8 cellular contexts compared by ENCODE assay signal in genomic region chr3:16264174-16264707, GRCh38. TPM values are rescaled to one million over a fixed set of nuclear protein-coding genes. Genes with fewer than 3 reads are reported as not detected.
A peak's percentile ranks its signal among the peaks of the same experiment; 100 is the strongest.
DNase-seq lines count a peak whose midpoint lies in the region; ATAC-seq and TF ChIP-seq lines count a peak whose summit lies in the region.

No MANE protein-coding gene starts in this region.

- peaks cover 32 to 65% (median 43%) of the 10 kb centered on the region in 10 experiments for H3K4me1 ChIP-seq in BLaER1 treated with 17β-estradiol and CSF1 and Interleukin-3, amounts not matched to agents 10 nM and 100 nM
- H3K4me1 ChIP-seq in HCT116 (ENCODE audit: control insufficient read depth in 1 of 2, insufficient read depth in 2 of 2, low read length in 2 of 2): peaks cover 6 to 8% of the 10 kb centered on the region in 2 experiments; a peak in 3 of 4 replicates
- H3K4me1 ChIP-seq in right cardiac atrium (ENCODE audit: control insufficient read depth, insufficient read depth, low read length): peaks cover 3% of the 10 kb centered on the region

- H3K36me3 Mint-ChIP-seq in stimulated activated naive B cell treated with anti-CD40 and anti-IgM and Interleukin-4, amounts not matched to agents 10 μg/mL and 1 μg/mL and 100 μg/mL, for 72 hours: peaks cover 9 to 13% of the 10 kb centered on the region in 2 donors

- no peaks in the 10 kb centered on the region for H3K9me3 ChIP-seq in BLaER1 treated with 17β-estradiol and CSF1 and Interleukin-3, amounts not matched to agents 10 nM and 100 nM (replicated peaks in 1 of 11)
- H3K9me3 ChIP-seq in HCT116 (ENCODE audit: control insufficient read depth in 1 of 2, insufficient read depth in 1 of 2, low read depth in 1 of 2, low read length in 2 of 2) (no peaks in the 10 kb centered on the region), right cardiac atrium (ENCODE audit: control insufficient read depth, low read length) (no peaks in the 10 kb centered on the region)

- RAD21 ChIA-PET in HCT116 (lab: Charles Lee; ENCODE audit: low non-redundant PET in 1 of 2, low total read pairs in 2 of 2, uncharacterized antibody in 2 of 2, unreplicated experiment in 2 of 2): no interaction called here

- no peaks in the 10 kb centered on the region for H3K9me2 ChIP-seq in HCT116 (ENCODE audit: insufficient read depth)

- H3K27ac ChIP-seq in BLaER1 treated with 17β-estradiol and CSF1 and Interleukin-3, amounts not matched to agents 10 nM and 100 nM: peak overlapping the region; percentile 63 to 90 (median 77)
- H3K27ac ChIP-seq in HCT116 (ENCODE audit: low read depth, low read length): peak overlapping the region; percentile 51
- peak overlapping the region; percentile 85 for H3K27ac ChIP-seq in VCaP
- peak overlapping the region; percentile 63 for H3K27ac ChIP-seq in right cardiac atrium (ENCODE audit: low read length)

- intact Hi-C loops in HCT116 (cut with micrococcal nuclease): no loop called here
- intact Hi-C loops in right cardiac atrium (cut with DNase I): no loop called here
- intact Hi-C loops in left colon (cut with DNase I, micrococcal nuclease): no loop called here

- TSS peak; percentile 77 for BruUV-seq in HCT116 (replicated peaks; lab: Mats Ljungman, UMichigan)

- H3K4me3 Mint-ChIP-seq in stimulated activated naive B cell treated with anti-CD40 and anti-IgM and Interleukin-4, amounts not matched to agents 10 μg/mL and 1 μg/mL and 100 μg/mL, for 72 hours: peak overlapping the region; percentile 96 to 97

- peaks cover 73% of the 10 kb centered on the region for H3K79me2 ChIP-seq in HCT116 (ENCODE audit: insufficient read depth, low read length)

- TF ChIP-seq POLR2A in HCT116 (IDR thresholded peaks at IDR 0.05; ENCODE audit: borderline replicate concordance, extremely low read depth, insufficient read depth, insufficient read length): no peak

- peaks cover 15 to 31% (median 23%) of the 10 kb centered on the region in 11 experiments; a peak in 21 of 22 replicates for H3K36me3 ChIP-seq in BLaER1 treated with 17β-estradiol and CSF1 and Interleukin-3, amounts not matched to agents 10 nM and 100 nM
- H3K36me3 ChIP-seq in HCT116 (ENCODE audit: control insufficient read depth in 1 of 2, insufficient read depth in 2 of 2, low read length in 2 of 2): peaks cover 3 to 16% of the 10 kb centered on the region in 2 experiments

- WGBS in right cardiac atrium: under 1% methylated on average over 21 of the region's 21 CpGs

- no peak for DNase-seq in HCT116 (ENCODE audit: low read depth, low spot score)
- no peak for DNase-seq in right cardiac atrium
- no peak for DNase-seq in stimulated activated naive B cell treated with anti-CD40 and anti-IgM and Interleukin-4, amounts not matched to agents 10 μg/mL and 1 μg/mL and 100 μg/mL, for 72 hours
- no peak for DNase-seq in left colon
- DNase-seq in NCI-H82 treated with DMSO at 0.1 percent for 48 hours (lab: John Stamatoyannopoulos, UW; ENCODE audit: unreplicated experiment): no peak

- CTCF ChIA-PET in HCT116 (lab: Charles Lee): interaction anchor here (0.8 to 1.0 kb wide), 2 partner anchors 9 to 215 kb away, joined by 3 to 4 read pairs; no protein-coding TSS in a partner anchor

- ATAC-seq in HCT116: no peak
- no peak for ATAC-seq in right cardiac atrium
- peak in 1 of 2 donors; percentile 1 for ATAC-seq in stimulated activated naive B cell treated with anti-CD40 and anti-IgM and Interleukin-4, amounts not matched to agents 10 μg/mL and 1 μg/mL and 100 μg/mL, for 72 hours (replicated peaks)
- no peak for ATAC-seq in left colon
- ATAC-seq in HG03378 (IDR thresholded peaks at IDR 0.05; ENCODE audit: unreplicated experiment): no peak

- TF ChIP-seq CTCF in HCT116 (IDR thresholded peaks at IDR 0.05 in 2 of 3, conservative IDR thresholded peaks at IDR 0.05 in 1 of 3; ENCODE audit: borderline replicate concordance in 1 of 3, insufficient read depth in 1 of 3, low read depth in 2 of 3, low read length in 2 of 3): no peak
- TF ChIP-seq CTCF in VCaP (conservative IDR thresholded peaks at IDR 0.05): no peak

- peak overlapping the region; percentile 79 to 91 (median 86) for H3K9ac ChIP-seq in BLaER1 treated with 17β-estradiol and CSF1 and Interleukin-3, amounts not matched to agents 10 nM and 100 nM
- H3K9ac ChIP-seq in HCT116 (ENCODE audit: low read length): peak overlapping the region; percentile 93

- no peaks in the 10 kb centered on the region for H3K9me3 Mint-ChIP-seq in stimulated activated naive B cell treated with anti-CD40 and anti-IgM and Interleukin-4, amounts not matched to agents 10 μg/mL and 1 μg/mL and 100 μg/mL, for 72 hours

- no peaks in the 10 kb centered on the region for H3K27me3 Mint-ChIP-seq in stimulated activated naive B cell treated with anti-CD40 and anti-IgM and Interleukin-4, amounts not matched to agents 10 μg/mL and 1 μg/mL and 100 μg/mL, for 72 hours

- POLR2A ChIA-PET in HCT116 (lab: Charles Lee): interaction anchor here (0.9 to 1.3 kb wide), 2 partner anchors 204 to 1058 kb away, joined by 3 to 4 read pairs; partner anchors contain the start of gene CAPN7

- peaks cover 0 to 16% (median 0%) of the 10 kb centered on the region in 11 experiments; a peak in 6 of 22 replicates for H4K20me1 ChIP-seq in BLaER1 treated with 17β-estradiol and CSF1 and Interleukin-3, amounts not matched to agents 10 nM and 100 nM
- H4K20me1 ChIP-seq in HCT116 (ENCODE audit: insufficient read depth): no peaks in the 10 kb centered on the region

- H3K4me1 Mint-ChIP-seq in stimulated activated naive B cell treated with anti-CD40 and anti-IgM and Interleukin-4, amounts not matched to agents 10 μg/mL and 1 μg/mL and 100 μg/mL, for 72 hours: peaks cover 14 to 28% of the 10 kb centered on the region in 2 donors

- no peaks in the 10 kb centered on the region for H3K27me3 ChIP-seq in BLaER1 treated with 17β-estradiol and CSF1 and Interleukin-3, amounts not matched to agents 10 nM and 100 nM
- H3K27me3 ChIP-seq in HCT116 (ENCODE audit: insufficient read depth, low read length) (no peaks in the 10 kb centered on the region), right cardiac atrium (ENCODE audit: control insufficient read depth, insufficient read depth) (no peaks in the 10 kb centered on the region)

- no peak for TF ChIP-seq RAD21 in HCT116 (IDR thresholded peaks at IDR 0.05; ENCODE audit: low read depth)

- peak overlapping the region; percentile 17 for H2AFZ ChIP-seq in HCT116 (ENCODE audit: low read depth, low read length, poor library complexity, severe bottlenecking)

- H3K27ac Mint-ChIP-seq in stimulated activated naive B cell treated with anti-CD40 and anti-IgM and Interleukin-4, amounts not matched to agents 10 μg/mL and 1 μg/mL and 100 μg/mL, for 72 hours: peak overlapping the region; percentile 99

- peak overlapping the region; percentile 87 to 98 (median 90) for H3K4me2 ChIP-seq in BLaER1 treated with 17β-estradiol and CSF1 and Interleukin-3, amounts not matched to agents 10 nM and 100 nM
- peak overlapping the region; percentile 79 for H3K4me2 ChIP-seq in HCT116 (ENCODE audit: low read length)

- H3K4me3 ChIP-seq in BLaER1 treated with 17β-estradiol and CSF1 and Interleukin-3, amounts not matched to agents 10 nM and 100 nM: peak overlapping the region; percentile 77 to 96 (median 85)
- H3K4me3 ChIP-seq in HCT116 (replicated peaks in 1 of 2; ENCODE audit: low read depth in 1 of 2, low read length in 2 of 2) (peak overlapping the region; percentile 93 to 95), right cardiac atrium (ENCODE audit: low read length) (peak overlapping the region; percentile 84)

TF ChIP-seq in HCT116, 20 proteins besides CTCF, POLR2A, EP300 and RAD21:
- peak; percentile 6; the same call in 1 of the 2 replicates for TF ChIP-seq POLR2AphosphoS5 (IDR thresholded peaks at IDR 0.05; ENCODE audit: low read depth, low read length)
- no peak for TF ChIP-seq JUND (IDR thresholded peaks at IDR 0.05)
- TF ChIP-seq FOSL1 (IDR thresholded peaks at IDR 0.05; ENCODE audit: low read depth): no peak

RNA-seq across cellular contexts. Expression of gene DPH3, which starts 0.5 kb away (rescaled TPM):
- total RNA-seq in HCT116 (2021; ENCODE audit: unreplicated experiment) (13.8 TPM), right cardiac atrium (10 to 100 TPM; 19.0 to 24.2 (median 21.5) TPM), left colon (10 to 100 TPM; 19.6 to 22.7 TPM)
- polyA plus RNA-seq in HCT116 (2012): 7.0 and 7.1 TPM in 2 replicates
- 14.7 TPM for polyA plus RNA-seq in right cardiac atrium

RNA-seq across cellular contexts. Expression of gene OXNAD1, which starts 0.8 kb away (rescaled TPM):
- total RNA-seq in HCT116 (2021; ENCODE audit: unreplicated experiment): 12.1 TPM
- 7.6 and 8.2 TPM in 2 replicates for polyA plus RNA-seq in HCT116 (2012)
- 10 to 100 TPM; 13.9 to 14.7 (median 14.3) TPM for total RNA-seq in right cardiac atrium
- polyA plus RNA-seq in right cardiac atrium: 6.5 TPM
- 10 to 100 TPM; 29.1 to 31.7 TPM for total RNA-seq in left colon
